ENCODE assay signal across 8 cellular contexts in the genomic region with DNA sequence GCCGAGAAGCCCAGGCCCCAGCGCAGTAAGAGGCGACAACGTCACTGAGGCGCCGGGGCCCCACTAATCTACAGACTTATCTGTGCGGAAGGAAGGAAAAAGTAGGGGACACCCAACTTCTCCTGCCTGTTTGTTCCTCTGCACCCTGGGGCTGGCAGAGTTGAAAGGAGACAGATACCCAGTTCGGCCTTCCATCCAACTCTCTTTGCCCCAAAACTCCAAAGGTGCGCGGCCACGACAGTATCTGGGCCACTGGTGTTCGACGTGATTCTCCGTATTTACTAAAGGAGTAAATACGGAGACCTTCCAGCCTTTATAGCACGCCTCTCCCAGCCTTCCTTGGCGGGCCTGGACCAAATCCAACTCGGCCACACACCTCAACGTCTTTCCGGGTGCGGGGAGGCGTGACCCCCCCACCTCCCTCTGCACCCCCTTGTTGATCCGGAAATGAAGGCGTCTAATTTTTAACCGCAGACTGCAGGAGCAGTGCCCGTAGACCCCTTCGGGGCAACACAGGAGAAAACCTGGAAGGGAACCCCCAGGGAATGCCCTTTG. TPM values are rescaled to one million over a fixed set of nuclear protein-coding genes. Genes with fewer than 3 reads are reported as not detected.
A peak's percentile ranks its signal among the peaks of the same experiment; 100 is the strongest.
DNase-seq lines count a peak whose midpoint lies in the region; ATAC-seq and TF ChIP-seq lines count a peak whose summit lies in the region.

No MANE protein-coding gene starts in this region.

- H3K79me2 ChIP-seq in neural progenitor cell (ENCODE audit: low read depth) = no peaks in the 10 kb centered on the region

- H3K4me1 ChIP-seq in CD4-positive, CD25-positive, alpha-beta regulatory T cell (ENCODE audit: control insufficient read depth, insufficient read depth, low read length, poor library complexity, severe bottlenecking) = peaks cover 67% of the 10 kb centered on the region
- H3K4me1 ChIP-seq in neural progenitor cell = peaks cover 40% of the 10 kb centered on the region

- H4K20me1 ChIP-seq in neural progenitor cell (ENCODE audit: low read depth) = peaks cover 36% of the 10 kb centered on the region

- peak overlapping the region; percentile 90 for H3K4me2 ChIP-seq in neural progenitor cell

- DNase-seq in CD4-positive, CD25-positive, alpha-beta regulatory T cell = peak; percentile 35 to 60 (median 46)
- DNase-seq in HFFc6 (no peak), epithelial cell of prostate (ENCODE audit: low read depth, low spot score) (no peak), neural progenitor cell (ENCODE audit: low spot score) (peak; percentile 47)

- peak overlapping the region; percentile 92 to 98 (median 96) for H3K4me3 Mint-ChIP-seq in CD4-positive, CD25-positive, alpha-beta regulatory T cell
- H3K4me3 Mint-ChIP-seq in HFFc6 (peak overlapping the region; percentile 100), neural progenitor cell (peak overlapping the region; percentile 99)

- H3K27me3 ChIP-seq in CD4-positive, CD25-positive, alpha-beta regulatory T cell (ENCODE audit: control insufficient read depth, insufficient read depth, low read length) = no peaks in the 10 kb centered on the region
- H3K27me3 ChIP-seq in neural progenitor cell = peaks cover 67% of the 10 kb centered on the region

- no peak for ATAC-seq in CD4-positive, CD25-positive, alpha-beta regulatory T cell (ENCODE audit: low read depth in 2 of 2)
- no peak for ATAC-seq in HG02571 (IDR thresholded peaks at IDR 0.05; ENCODE audit: unreplicated experiment)
- no peak for ATAC-seq in GM19467 (IDR thresholded peaks at IDR 0.05; ENCODE audit: unreplicated experiment)
- ATAC-seq in HG03442 (IDR thresholded peaks at IDR 0.05; ENCODE audit: unreplicated experiment) = no peak

- H3K4me3 ChIP-seq in CD4-positive, CD25-positive, alpha-beta regulatory T cell (ENCODE audit: low read depth, low read length) = peak overlapping the region; percentile 87
- H3K4me3 ChIP-seq in WI38 (ENCODE audit: low read depth, low read length) (peak overlapping the region; percentile 86), neural progenitor cell (peak overlapping the region; percentile 49)

- peaks cover 3% of the 10 kb centered on the region for H3K36me3 Mint-ChIP-seq in CD4-positive, CD25-positive, alpha-beta regulatory T cell
- H3K36me3 Mint-ChIP-seq in HFFc6 (ENCODE audit: low read depth) (peaks cover 55% of the 10 kb centered on the region), neural progenitor cell (peaks cover 8% of the 10 kb centered on the region)

- H3K27ac ChIP-seq in CD4-positive, CD25-positive, alpha-beta regulatory T cell (ENCODE audit: insufficient read depth, low read length, poor library complexity, severe bottlenecking) = peak overlapping the region; percentile 51
- H3K27ac ChIP-seq in epithelial cell of prostate (peak overlapping the region; percentile 99), neural progenitor cell (no peak overlapping the region)

- H3K9me3 Mint-ChIP-seq in CD4-positive, CD25-positive, alpha-beta regulatory T cell = no peaks in the 10 kb centered on the region
- H3K9me3 Mint-ChIP-seq in HFFc6 = peaks cover 4% of the 10 kb centered on the region; the same call in 1 of the 2 replicates
- no peaks in the 10 kb centered on the region for H3K9me3 Mint-ChIP-seq in neural progenitor cell

- no peak overlapping the region for H2AFZ ChIP-seq in neural progenitor cell (replicated peaks)

- no peaks in the 10 kb centered on the region for H3K36me3 ChIP-seq in CD4-positive, CD25-positive, alpha-beta regulatory T cell (ENCODE audit: control insufficient read depth, insufficient read depth, low read length)
- H3K36me3 ChIP-seq in neural progenitor cell = no peaks in the 10 kb centered on the region

- TF ChIP-seq CTCF in HFFc6 (IDR thresholded peaks at IDR 0.05) (no peak), WI38 (IDR thresholded peaks at IDR 0.05; ENCODE audit: low read depth, low read length) (no peak), neural progenitor cell (IDR thresholded peaks at IDR 0.05) (no peak)

- H3F3A ChIP-seq in neural progenitor cell (ENCODE audit: low read depth) = peaks cover 43% of the 10 kb centered on the region

- H3K27me3 Mint-ChIP-seq in CD4-positive, CD25-positive, alpha-beta regulatory T cell = peaks cover 6% of the 10 kb centered on the region
- H3K27me3 Mint-ChIP-seq in HFFc6 (ENCODE audit: insufficient read depth) (peaks cover 11% of the 10 kb centered on the region), neural progenitor cell (ENCODE audit: insufficient read depth, low read depth) (peaks cover 16% of the 10 kb centered on the region)

- H3K4me1 Mint-ChIP-seq in CD4-positive, CD25-positive, alpha-beta regulatory T cell = peaks cover 25 to 58% (median 43%) of the 10 kb centered on the region in 4 donors
- H3K4me1 Mint-ChIP-seq in HFFc6 (ENCODE audit: low read depth) = peaks cover 49% of the 10 kb centered on the region
- H3K4me1 Mint-ChIP-seq in neural progenitor cell = peaks cover 46% of the 10 kb centered on the region

- H3K27ac Mint-ChIP-seq in CD4-positive, CD25-positive, alpha-beta regulatory T cell = peak overlapping the region; percentile 94 to 96 (median 96)
- H3K27ac Mint-ChIP-seq in HFFc6 = peak overlapping the region; percentile 91
- peak overlapping the region; percentile 87 for H3K27ac Mint-ChIP-seq in neural progenitor cell

- no peaks in the 10 kb centered on the region for H3K9me3 ChIP-seq in CD4-positive, CD25-positive, alpha-beta regulatory T cell (ENCODE audit: control insufficient read depth in 2 of 2, low read length in 2 of 2)
- H3K9me3 ChIP-seq in neural progenitor cell (ENCODE audit: low read depth) = no peaks in the 10 kb centered on the region

- H3K9ac ChIP-seq in neural progenitor cell = no peak overlapping the region

RNA-seq across cellular contexts. Expression of gene SMAD7, which starts 1.6 kb away (rescaled TPM):
- 64.0 TPM for total RNA-seq in CD4-positive, CD25-positive, alpha-beta regulatory T cell
- 1 to 10 TPM; 1.7 to 7.2 (median 6.3) TPM for polyA plus RNA-seq in CD4-positive, CD25-positive, alpha-beta regulatory T cell
- total RNA-seq in HFFc6 (2021; fragmentation: NEBNext Ultra II Directional; extraction: Animal tissue kit (Norgen Biotek cat#: 25700)) = 10 to 100 TPM; 29.6 to 35.8 (median 30.7) TPM
- 1.1 and 2.0 TPM in 2 replicates for total RNA-seq in neural progenitor cell (ENCODE audit: low replicate concordance)

Comparison
In these comparisons a context has a peak if more than half of its experiments do, and no peak if none do; other contexts are left out.
1. DNase-seq: peak in CD4-positive, CD25-positive, alpha-beta regulatory T cell (3 of 3) and neural progenitor cell (single experiment); none in HFFc6 (single experiment) and epithelial cell of prostate (single experiment).
2. RNA of gene SMAD7, which starts 1.6 kb away (total RNA-seq): 64.0 TPM in CD4-positive, CD25-positive, alpha-beta regulatory T cell (single experiment) and 29.6 to 35.8 TPM in HFFc6; 1.1 to 2.0 TPM in neural progenitor cell; every median in the first group is over 10 times any median in the second.
3. Peak in every context shown above with its lines, with median percentiles within 50 percentile points of each other: H3K4me3 ChIP-seq, H3K27ac Mint-ChIP-seq and H3K4me3 Mint-ChIP-seq.